In the genomic region with DNA sequence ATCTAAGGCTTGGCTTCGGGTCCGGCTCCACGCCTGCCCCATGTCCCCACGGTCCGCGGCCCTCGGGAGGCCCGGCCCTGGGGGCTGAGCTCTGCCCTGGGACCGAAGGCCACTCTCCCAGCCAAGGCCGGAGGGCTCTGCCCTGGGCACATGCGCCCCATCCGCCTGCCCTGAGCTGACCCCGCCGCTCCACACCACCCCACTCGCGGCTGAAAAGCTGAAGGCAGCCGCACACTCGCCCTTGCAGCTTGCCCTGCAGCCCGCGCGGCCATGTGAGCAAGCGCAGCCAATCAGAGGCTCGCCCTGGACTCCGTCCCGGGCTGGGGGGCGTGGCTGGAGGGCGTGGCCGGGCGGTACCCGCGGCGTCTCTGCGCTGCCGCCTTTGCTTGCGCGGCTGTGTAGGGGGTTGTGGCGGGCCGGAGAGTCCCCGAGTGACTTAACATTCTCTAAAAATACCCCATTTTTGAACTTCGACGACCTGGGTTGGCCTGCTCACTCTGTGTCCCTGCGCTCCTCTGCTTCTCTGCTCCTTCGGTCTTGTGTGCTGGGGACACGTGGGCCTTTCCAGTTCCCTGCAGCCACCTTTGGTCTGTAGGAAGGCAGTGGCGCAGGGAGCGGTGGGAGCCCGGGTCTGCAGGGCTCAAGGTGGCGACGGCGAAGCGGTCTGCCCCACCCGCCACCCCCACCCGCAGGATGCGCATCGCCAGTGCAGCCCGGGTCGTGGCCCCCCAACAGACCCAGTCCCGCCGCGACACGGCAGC, we compare ENCODE assay signal across 8 cellular contexts. TPM values are rescaled to one million over a fixed set of nuclear protein-coding genes. Genes with fewer than 3 reads are reported as not detected.
DNase-seq lines count a peak whose midpoint lies in the region; ATAC-seq and TF ChIP-seq lines count a peak whose summit lies in the region.

No MANE protein-coding gene starts in this region.

- H3K36me3 ChIP-seq in HUES6 (ENCODE audit: control insufficient read depth, insufficient read depth, low read length), result no peaks in the 10 kb centered on the region
- no peaks in the 10 kb centered on the region for H3K36me3 ChIP-seq in Panc1 (ENCODE audit: control insufficient read depth, insufficient read depth, low read length)

- peaks cover 17 to 24% of the 10 kb centered on the region in 2 donors for H3K4me1 Mint-ChIP-seq in natural killer cell treated with Interleukin-12 subunit alpha and Interleukin-12 subunit beta and Interleukin-15 and Interleukin-18, amount 100 ng/mL, for 72 hours (ENCODE audit: low read depth in 2 of 2)

- H3K27ac ChIP-seq in HUES6 (ENCODE audit: low read depth, low read length) (no peak overlapping the region), Panc1 (ENCODE audit: low read length) (peak overlapping the region; percentile 65)

- no peaks in the 10 kb centered on the region for H3K9me3 Mint-ChIP-seq in natural killer cell treated with Interleukin-12 subunit alpha and Interleukin-12 subunit beta and Interleukin-15 and Interleukin-18, amount 100 ng/mL, for 72 hours

- no peaks in the 10 kb centered on the region for H3K36me3 Mint-ChIP-seq in natural killer cell treated with Interleukin-12 subunit alpha and Interleukin-12 subunit beta and Interleukin-15 and Interleukin-18, amount 100 ng/mL, for 72 hours

- no TSS peak for BruUV-seq in Panc1 (replicated peaks; lab: Mats Ljungman, UMichigan)

- intact Hi-C loops in Panc1 (cut with micrococcal nuclease; ENCODE audit: unreplicated experiment), result no loop called here

- in situ Hi-C loops in Panc1 (cut with HindIII; ENCODE audit: low pct_unique_long_range_greater_than_20kb, low sequenced_read_pairs), result no loop called here

- H3K4me3 ChIP-seq in HUES6 (ENCODE audit: low read depth, low read length) (peak overlapping the region; percentile 71), Panc1 (ENCODE audit: low read depth in 2 of 2, low read length in 2 of 2) (peak overlapping the region; percentile 57 to 69), fibroblast of mammary gland (ENCODE audit: control insufficient read depth, low read depth, low read length) (peak overlapping the region; percentile 58)

- H3K27ac Mint-ChIP-seq in natural killer cell treated with Interleukin-12 subunit alpha and Interleukin-12 subunit beta and Interleukin-15 and Interleukin-18, amount 100 ng/mL, for 72 hours, result peak overlapping the region; percentile 13 to 63

- H3K9ac ChIP-seq in HUES6 (ENCODE audit: low read length), result peak overlapping the region; percentile 62

- H3K4me1 ChIP-seq in HUES6 (ENCODE audit: control insufficient read depth, insufficient read depth, low read length), result peaks cover 11% of the 10 kb centered on the region; the same call in 1 of the 2 replicates
- H3K4me1 ChIP-seq in Panc1 (ENCODE audit: control insufficient read depth, insufficient read depth, low read length), result no peaks in the 10 kb centered on the region; the same call in 1 of the 2 replicates

- H3K27me3 ChIP-seq in HUES6 (ENCODE audit: control insufficient read depth, insufficient read depth, low read length) (peaks cover 25% of the 10 kb centered on the region), Panc1 (ENCODE audit: control insufficient read depth, insufficient read depth, low read length) (no peaks in the 10 kb centered on the region)

- POLR2A ChIA-PET in Panc1 (lab: Charles Lee), result no interaction called here

- ATAC-seq in GM21423 (IDR thresholded peaks at IDR 0.05; ENCODE audit: unreplicated experiment) (peak; percentile 88), Panc1 (peak; percentile 95)
- ATAC-seq in natural killer cell treated with Interleukin-12 subunit alpha and Interleukin-12 subunit beta and Interleukin-15 and Interleukin-18, amount 100 ng/mL, for 72 hours, result peak; percentile 96 to 97
- ATAC-seq in stimulated activated naive CD8-positive, alpha-beta T cell treated with anti-CD3 and anti-CD28 coated beads, Interleukin-15, Interleukin-2, amounts not matched to agents 100 U/mL and 50 U/mL, for 24 hours, result peak; percentile 92

- H3K9me3 ChIP-seq in HUES6 (ENCODE audit: control insufficient read depth, insufficient read depth, low read depth, low read length), result no peaks in the 10 kb centered on the region
- no peaks in the 10 kb centered on the region for H3K9me3 ChIP-seq in Panc1 (ENCODE audit: control insufficient read depth, insufficient read depth, low read depth, low read length)

- DNase-seq in DMS153 (lab: John Stamatoyannopoulos, UW) (peak; percentile 41), Panc1 (ENCODE audit: low read depth, low spot score) (no peak), activated T-helper 1 cell treated with Interleukin-2 at 50 U/mL for 16 hours (ENCODE audit: low read depth) (peak; percentile 88), fibroblast of mammary gland (ENCODE audit: low read depth) (peak; percentile 63)
- DNase-seq in natural killer cell treated with Interleukin-12 subunit alpha and Interleukin-12 subunit beta and Interleukin-15 and Interleukin-18, amount 100 ng/mL, for 72 hours (ENCODE audit: low spot score), result peak; percentile 98
- peak; percentile 99 for DNase-seq in stimulated activated naive CD8-positive, alpha-beta T cell treated with anti-CD3 and anti-CD28 coated beads, Interleukin-15, Interleukin-2, amounts not matched to agents 100 U/mL and 50 U/mL, for 24 hours

- TF ChIP-seq CTCF in Panc1 (IDR thresholded peaks at IDR 0.05), result no peak
- TF ChIP-seq CTCF in fibroblast of mammary gland (conservative IDR thresholded peaks at IDR 0.05; ENCODE audit: control insufficient read depth, insufficient read depth, low read depth, low read length), result no peak

- CTCF ChIA-PET in Panc1 (lab: Charles Lee), result interaction anchor here (0.6 to 1.0 kb wide), 2 partner anchors 147 to 249 kb away, joined by 4 to 7 read pairs; no protein-coding TSS in a partner anchor

- no peaks in the 10 kb centered on the region for H3K27me3 Mint-ChIP-seq in natural killer cell treated with Interleukin-12 subunit alpha and Interleukin-12 subunit beta and Interleukin-15 and Interleukin-18, amount 100 ng/mL, for 72 hours

- peak overlapping the region; percentile 81 for H3K4me3 Mint-ChIP-seq in natural killer cell treated with Interleukin-12 subunit alpha and Interleukin-12 subunit beta and Interleukin-15 and Interleukin-18, amount 100 ng/mL, for 72 hours

RNA-seq across cellular contexts. Expression of gene MAP2K3, which starts 8.8 kb away (rescaled TPM):
- total RNA-seq in Panc1 (2021; ENCODE audit: unreplicated experiment), result 44.4 TPM
- 46.3 TPM for polyA plus RNA-seq in Panc1 (2012; ENCODE audit: insufficient read length)
- total RNA-seq in natural killer cell treated with Interleukin-12 subunit alpha and Interleukin-12 subunit beta and Interleukin-15 and Interleukin-18, amount 100 ng/mL, for 72 hours, result 10 to 100 TPM; 92.9 to 98.3 TPM

RNA-seq across cellular contexts. Expression of gene NATD1, which starts 22.5 kb away (rescaled TPM):
- total RNA-seq in Panc1 (2021; ENCODE audit: unreplicated experiment), result 2.8 TPM
- 4.0 TPM for polyA plus RNA-seq in Panc1 (2012; ENCODE audit: insufficient read length)
- total RNA-seq in natural killer cell treated with Interleukin-12 subunit alpha and Interleukin-12 subunit beta and Interleukin-15 and Interleukin-18, amount 100 ng/mL, for 72 hours, result 1 to 10 TPM; 1.9 to 3.0 TPM
